In genomic region chr11:68677432-68677831, GRCh38 we compare ENCODE assay signal across 9 cellular contexts. TPM values are rescaled to one million over a fixed set of nuclear protein-coding genes. Genes with fewer than 3 reads are reported as not detected.
DNase-seq lines count a peak whose midpoint lies in the region; ATAC-seq and TF ChIP-seq lines count a peak whose summit lies in the region.
"Had no signal": no experiment of that assay in that cellular context is flagged by ENCODE, and none has a peak within 500 bp of the region (broad histone marks: within the 10 kb centered on the region; RNA-seq: fewer than 3 reads in every experiment).

No MANE protein-coding gene starts in this region.

- WGBS in lung, 2 donors = 17 to 44% methylated on average over 5 to 6 of the region's 6 CpGs

- H3K4me3 ChIP-seq in cardiac fibroblast (replicated peaks in 1 of 2; ENCODE audit: low read depth in 2 of 2, low read length in 2 of 2) (no peak overlapping the region), lung (no peak overlapping the region)

- DNase-seq in D341Med (ENCODE audit: low spot score) (peak; percentile 23), NCI-H446 treated with DMSO at 0.1 percent for 48 hours (lab: John Stamatoyannopoulos, UW) (peak; percentile 9), cardiac fibroblast (ENCODE audit: low read depth in 2 of 2) (peak; percentile 71 to 83), lung (ENCODE audit: low spot score) (no peak), ecto neural progenitor cell (ENCODE audit: low spot score) (no peak)
- DNase-seq in activated CD4-positive, alpha-beta T cell treated with anti-CD3 and anti-CD28 coated beads, Interleukin-2, amount 50 U/mL, for 4 hours = no peak
- DNase-seq: effector CD8-positive, alpha-beta T cell had no signal

- H3K27me3 ChIP-seq in lung (ENCODE audit: control insufficient read depth, insufficient read depth) = no peaks in the 10 kb centered on the region

- peaks cover 0 to 7% of the 10 kb centered on the region in 2 donors for H3K9me3 ChIP-seq in lung (ENCODE audit: control insufficient read depth in 2 of 2, insufficient read depth in 1 of 2, low read length in 1 of 2)

- no peaks in the 10 kb centered on the region for H3K36me3 ChIP-seq in lung (ENCODE audit: control insufficient read depth in 2 of 2, insufficient read depth in 2 of 2, low read length in 2 of 2)

- no peak for TF ChIP-seq CTCF in cardiac fibroblast (IDR thresholded peaks at IDR 0.05; ENCODE audit: low read depth, low read length)
- TF ChIP-seq CTCF in lung (IDR thresholded peaks at IDR 0.05; ENCODE audit: control extremely low read depth, extremely low read depth) = no peak

- no peaks in the 10 kb centered on the region for H3K4me1 ChIP-seq in lung (ENCODE audit: control insufficient read depth in 2 of 2, insufficient read depth in 2 of 2, low read length in 2 of 2)

- ATAC-seq in lung (ENCODE audit: insufficient read depth, low FRiP score) (peak; percentile 69), GM18868 (IDR thresholded peaks at IDR 0.05; ENCODE audit: unreplicated experiment) (no peak), GM18861 (IDR thresholded peaks at IDR 0.05; ENCODE audit: unreplicated experiment) (no peak)

- H3K27ac ChIP-seq in lung (ENCODE audit: low read depth in 1 of 2, low read length in 1 of 2) = no peak overlapping the region

RNA-seq across cellular contexts. Expression of gene GAL, which starts 6.9 kb away (rescaled TPM):
- total RNA-seq in lung = under 1 TPM in 1 of 2 donors, not detected in 1; 0.61 TPM
- polyA plus RNA-seq in lung = 1 to 10 TPM in 1 of 2 donors, not detected in 1; 1.8 TPM

Comparison
In these comparisons a context has a peak if more than half of its experiments do, and no peak if none do; other contexts are left out.
1. DNase-seq: peak in D341Med (single experiment), NCI-H446 treated with DMSO at 0.1 percent for 48 hours (single experiment) and cardiac fibroblast (2 of 2); none in lung (single experiment), activated CD4-positive, alpha-beta T cell treated with anti-CD3 and anti-CD28 coated beads, Interleukin-2, amount 50 U/mL, for 4 hours (0 of 2) and ecto neural progenitor cell (single experiment).